8 cellular contexts compared by ENCODE assay signal in genomic region chr19:40284501-40285352, GRCh38. TPM values are rescaled to one million over a fixed set of nuclear protein-coding genes. Genes with fewer than 3 reads are reported as not detected.
A peak's percentile ranks its signal among the peaks of the same experiment; 100 is the strongest.
DNase-seq lines count a peak whose midpoint lies in the region; ATAC-seq and TF ChIP-seq lines count a peak whose summit lies in the region.

Gene AKT2 (minus strand): TSS chr19:40285345. CDS start chr19:40265267, 20,078 bp downstream.

- H3K27me3 ChIP-seq in SJSA1 (replicated peaks) (no peaks in the 10 kb centered on the region), upper lobe of left lung (no peaks in the 10 kb centered on the region)

- WGBS in upper lobe of left lung, 2 donors: 0% methylated on average over 7 to 34 of the region's 84 CpGs

- peak in 1 of 4 donors; percentile 20 for TF ChIP-seq POLR2A in upper lobe of left lung (IDR thresholded peaks at IDR 0.05)

- intact Hi-C loops in Right ventricle myocardium superior (cut with DNase I): no loop called here
- intact Hi-C loops in posterior vena cava (cut with DNase I): no loop called here

- ATAC-seq in GM19397 (IDR thresholded peaks at IDR 0.05; ENCODE audit: unreplicated experiment) (peak; percentile 35), HG03521 (IDR thresholded peaks at IDR 0.05; ENCODE audit: unreplicated experiment) (peak; percentile 29), Right ventricle myocardium superior (ENCODE audit: poor library complexity) (peak; percentile 49), upper lobe of left lung (ENCODE audit: low FRiP score in 2 of 2) (peak; percentile 8 to 70)

- H3K4me1 Mint-ChIP-seq in activated naive CD4-positive, alpha-beta T cell treated with anti-CD3 and anti-CD28 coated beads, Interleukin-2, amount 50 U/mL, for 24 hours: peaks cover 59% of the 10 kb centered on the region

- H3K27ac ChIP-seq in SJSA1 (peak within 1 kb of the TSS; percentile 85), upper lobe of left lung (peak within 1 kb of the TSS; percentile 93 to 97 (median 94))

- peak within 1 kb of the TSS; percentile 93 for H3K27ac Mint-ChIP-seq in activated naive CD4-positive, alpha-beta T cell treated with anti-CD3 and anti-CD28 coated beads, Interleukin-2, amount 50 U/mL, for 24 hours

- no peaks in the 10 kb centered on the region for H3K27me3 Mint-ChIP-seq in activated naive CD4-positive, alpha-beta T cell treated with anti-CD3 and anti-CD28 coated beads, Interleukin-2, amount 50 U/mL, for 24 hours

- peak in 1 of 6 experiments; percentile 20 for TF ChIP-seq CTCF in upper lobe of left lung (IDR thresholded peaks at IDR 0.05)

- DNase-seq in CD1c-positive myeloid dendritic cell (ENCODE audit: extremely low spot score) (peak; percentile 33), SJSA1 (ENCODE audit: low read depth in 1 of 2, low spot score in 2 of 2) (peak; percentile 26 to 59), Right ventricle myocardium superior (no peak), posterior vena cava (ENCODE audit: low spot score) (peak; percentile 91), upper lobe of left lung (peak in 1 of 2 donors; percentile 94)

- H3K9me3 ChIP-seq in SJSA1 (replicated peaks) (no peaks in the 10 kb centered on the region), upper lobe of left lung (no peaks in the 10 kb centered on the region)

- no peak for TF ChIP-seq EP300 in upper lobe of left lung (IDR thresholded peaks at IDR 0.05)

- H3K36me3 ChIP-seq in SJSA1 (peaks cover 9% of the 10 kb centered on the region), upper lobe of left lung (peaks cover 0 to 4% (median 0%) of the 10 kb centered on the region in 4 donors)

- H3K4me3 ChIP-seq in SJSA1 (peak within 1 kb of the TSS; percentile 84), upper lobe of left lung (peak within 1 kb of the TSS; percentile 68 to 97 (median 84))

- peaks cover 12% of the 10 kb centered on the region for H3K4me1 ChIP-seq in SJSA1 (replicated peaks)
- peaks cover 37 to 55% (median 43%) of the 10 kb centered on the region in 4 donors for H3K4me1 ChIP-seq in upper lobe of left lung

- H3K36me3 Mint-ChIP-seq in activated naive CD4-positive, alpha-beta T cell treated with anti-CD3 and anti-CD28 coated beads, Interleukin-2, amount 50 U/mL, for 24 hours: no peaks in the 10 kb centered on the region

- H3K9me3 Mint-ChIP-seq in activated naive CD4-positive, alpha-beta T cell treated with anti-CD3 and anti-CD28 coated beads, Interleukin-2, amount 50 U/mL, for 24 hours: no peaks in the 10 kb centered on the region

- H3K4me3 Mint-ChIP-seq in activated naive CD4-positive, alpha-beta T cell treated with anti-CD3 and anti-CD28 coated beads, Interleukin-2, amount 50 U/mL, for 24 hours: peak within 1 kb of the TSS; percentile 96

RNA-seq across cellular contexts. Expression of gene AKT2, which starts in this region (rescaled TPM):
- 64.6 and 71.9 TPM in 2 replicates for total RNA-seq in SJSA1 (2014; rRNA removed; shearing (Covaris generic))
- 126 TPM for total RNA-seq in Right ventricle myocardium superior
- total RNA-seq in posterior vena cava: 10 to 100 TPM; 80.4 to 85.1 TPM
- 100 to 1,000 TPM in 4 of 6 donors, 10 to 100 TPM in 2; 59.7 to 164 (median 105) TPM for total RNA-seq in upper lobe of left lung
